In the genomic region with DNA sequence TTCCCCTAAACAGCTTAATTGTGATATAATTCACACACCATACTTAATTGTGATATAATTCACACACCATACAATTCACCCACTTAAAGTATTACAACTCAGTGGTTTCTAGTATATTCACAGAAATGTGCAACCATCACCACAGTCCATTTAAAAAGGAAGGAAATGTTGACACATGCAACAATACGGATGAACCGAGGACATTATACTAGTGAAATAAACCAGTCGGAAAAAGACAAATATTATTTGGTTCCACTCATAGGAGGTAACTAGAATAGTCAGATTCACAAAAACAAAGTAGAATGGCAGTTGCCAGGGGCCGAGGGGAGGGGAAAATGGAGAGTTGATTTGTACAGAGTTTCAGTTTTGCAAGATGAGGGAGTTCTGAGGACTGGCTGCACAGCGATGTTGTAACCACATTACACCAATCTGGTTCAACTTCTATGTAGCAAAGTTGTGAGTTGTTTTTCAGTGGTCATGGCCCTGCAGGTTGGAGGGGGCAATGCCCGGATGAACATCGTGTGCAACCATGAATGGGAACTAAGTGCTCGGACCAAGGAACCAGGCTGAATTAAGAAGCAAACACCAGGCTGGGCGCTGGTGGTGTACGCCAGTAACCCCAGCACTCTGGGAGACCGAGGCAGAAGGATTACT, we compare ENCODE assay signal across 15 cellular contexts. TPM values are rescaled to one million over a fixed set of nuclear protein-coding genes. Genes with fewer than 3 reads are reported as not detected.
A peak's percentile ranks its signal among the peaks of the same experiment; 100 is the strongest.
DNase-seq lines count a peak whose midpoint lies in the region; ATAC-seq, FAIRE-seq and TF ChIP-seq lines count a peak whose summit lies in the region.
"Had no signal": no experiment of that assay in that cellular context is flagged by ENCODE, and none has a peak within 500 bp of the region (broad histone marks: within the 10 kb centered on the region; RNA-seq: fewer than 3 reads in every experiment).

No MANE protein-coding gene starts in this region.

- H3K36me3 ChIP-seq in lower lobe of right lung, result no peaks in the 10 kb centered on the region

- H3K36me3 Mint-ChIP-seq in activated T-cell treated with anti-CD3 and anti-CD28 coated beads, Interleukin-2, amount 50 U/mL, for 24 hours (ENCODE audit: low read depth), result no peaks in the 10 kb centered on the region
- H3K36me3 Mint-ChIP-seq: naive B cell had no signal

- H3K9me3 ChIP-seq in lower lobe of right lung, result no peaks in the 10 kb centered on the region

- H3K27me3 ChIP-seq in lower lobe of right lung (ENCODE audit: low read depth), result peaks cover 3% of the 10 kb centered on the region

- peaks cover 12% of the 10 kb centered on the region for H3K27me3 Mint-ChIP-seq in activated T-cell treated with anti-CD3 and anti-CD28 coated beads, Interleukin-2, amount 50 U/mL, for 24 hours

- H3K27ac ChIP-seq in lower lobe of right lung, result peak overlapping the region; percentile 47

- ATAC-seq in HG03095 (IDR thresholded peaks at IDR 0.05; ENCODE audit: unreplicated experiment) (peak; percentile 48), lower lobe of right lung (peak; percentile 57 to 80), GM21367 (IDR thresholded peaks at IDR 0.05; ENCODE audit: unreplicated experiment) (no peak)

- intact Hi-C loops in lower lobe of right lung (cut with DNase I), result no loop called here

- TF ChIP-seq CTCF in GM10266 (IDR thresholded peaks at IDR 0.05; ENCODE audit: control insufficient read depth, insufficient read depth, low read depth, missing control alignments) (no peak), lower lobe of right lung (IDR thresholded peaks at IDR 0.05) (no peak), D721Med (IDR thresholded peaks at IDR 0.05; ENCODE audit: insufficient read depth, missing control alignments) (no peak)

- DNase-seq in GM10266 (ENCODE audit: extremely low spot score) (peak; percentile 31), SKM-1 (lab: John Stamatoyannopoulos, UW; ENCODE audit: unreplicated experiment) (peak; percentile 93), lower lobe of right lung (peak; percentile 62), D721Med (ENCODE audit: insufficient read length, low spot score) (no peak), NCI-H446 treated with DMSO at 0.1 percent for 48 hours (lab: John Stamatoyannopoulos, UW) (no peak)
- no peak for DNase-seq in activated T-cell treated with anti-CD3 and anti-CD28 coated beads, Interleukin-2, amount 50 U/mL, for 24 hours
- DNase-seq: activated naive CD4-positive, alpha-beta T cell treated with Interleukin-2 at 50 U/mL for 16 hours; head of caudate nucleus; naive B cell; right cardiac atrium; stimulated activated CD4-positive, alpha-beta T cell treated with anti-CD3 and anti-CD28 coated beads, Interleukin-4, amount 100 ng/mL, for 24 hours had no signal

- H3K9me3 Mint-ChIP-seq in activated T-cell treated with anti-CD3 and anti-CD28 coated beads, Interleukin-2, amount 50 U/mL, for 24 hours, result no peaks in the 10 kb centered on the region
- H3K9me3 Mint-ChIP-seq: stimulated activated naive CD8-positive, alpha-beta T cell treated with anti-CD3 and anti-CD28 coated beads, Interleukin-15, Interleukin-2, amounts not matched to agents 100 ng/mL and 50 ng/mL, for 24 hours had no signal

- H3K4me1 Mint-ChIP-seq in activated T-cell treated with anti-CD3 and anti-CD28 coated beads, Interleukin-2, amount 50 U/mL, for 24 hours (ENCODE audit: low read depth), result peaks cover 6% of the 10 kb centered on the region

- H3K4me3 Mint-ChIP-seq in activated T-cell treated with anti-CD3 and anti-CD28 coated beads, Interleukin-2, amount 50 U/mL, for 24 hours, result no peak overlapping the region
- H3K4me3 Mint-ChIP-seq: naive B cell; stimulated activated naive CD8-positive, alpha-beta T cell treated with anti-CD3 and anti-CD28 coated beads, Interleukin-15, Interleukin-2, amounts not matched to agents 100 ng/mL and 50 ng/mL, for 24 hours had no signal

- H3K4me1 ChIP-seq in lower lobe of right lung, result no peaks in the 10 kb centered on the region

- H3K27ac Mint-ChIP-seq in activated T-cell treated with anti-CD3 and anti-CD28 coated beads, Interleukin-2, amount 50 U/mL, for 24 hours, result no peak overlapping the region
- H3K27ac Mint-ChIP-seq: naive B cell; stimulated activated naive CD8-positive, alpha-beta T cell treated with anti-CD3 and anti-CD28 coated beads, Interleukin-15, Interleukin-2, amounts not matched to agents 100 ng/mL and 50 ng/mL, for 24 hours had no signal

- FAIRE-seq in D721Med (lab: Jason Lieb, UNC), result no peak
- FAIRE-seq: endothelial cell of umbilical vein had no signal

- H3K4me3 ChIP-seq in lower lobe of right lung, result no peak overlapping the region

RNA-seq across cellular contexts. Expression of gene TNPO3, which starts 17.6 kb away (rescaled TPM):
- 37.0 TPM for total RNA-seq in lower lobe of right lung

Comparison
In these comparisons a context has a peak if more than half of its experiments do, and no peak if none do; other contexts are left out.
1. DNase-seq: peak in GM10266 (single experiment), SKM-1 (single experiment) and lower lobe of right lung (single experiment); none in D721Med (single experiment), NCI-H446 treated with DMSO at 0.1 percent for 48 hours (single experiment) and activated T-cell treated with anti-CD3 and anti-CD28 coated beads, Interleukin-2, amount 50 U/mL, for 24 hours (single experiment).